In genomic region chrX:54639346-54640102, GRCh38 we compare ENCODE assay signal across 1 cellular context.
A peak's percentile ranks its signal among the peaks of the same experiment; 100 is the strongest.
TF ChIP-seq lines count a peak whose summit lies in the region.

No MANE protein-coding gene starts in this region.

TF ChIP-seq in HEK293, 187 proteins besides CTCF, POLR2A, EP300 and RAD21 (continued from another document and continues in another):
- TF ChIP-seq PRDM10 (tag by site-specific recombination; IDR thresholded peaks at IDR 0.05) (peak; percentile 98), ZNF426 (tag by site-specific recombination; IDR thresholded peaks at IDR 0.05) (no peak), ZNF184 (tag by site-specific recombination; IDR thresholded peaks at IDR 0.05) (no peak), ZNF777 (tag by site-specific recombination; IDR thresholded peaks at IDR 0.05; ENCODE audit: borderline replicate concordance) (no peak), ZNF776 (tag by site-specific recombination; IDR thresholded peaks at IDR 0.05; ENCODE audit: borderline replicate concordance) (no peak), ZNF175 (tag by site-specific recombination; IDR thresholded peaks at IDR 0.05) (no peak), PBX3 (CRISPR knock-in tag; IDR thresholded peaks at IDR 0.05) (no peak), ZNF664 (tag by site-specific recombination; IDR thresholded peaks at IDR 0.05) (no peak), ZBTB10 (tag by site-specific recombination; IDR thresholded peaks at IDR 0.05) (peak; percentile 37; the same call in 1 of the 2 replicates), ZNF707 (tag by site-specific recombination; IDR thresholded peaks at IDR 0.05) (no peak), ZNF132 (tag by site-specific recombination; IDR thresholded peaks at IDR 0.05; ENCODE audit: borderline replicate concordance) (no peak), ZNF830 (tag by site-specific recombination; IDR thresholded peaks at IDR 0.05; ENCODE audit: low read depth) (no peak), ZNF555 (tag by site-specific recombination; conservative IDR thresholded peaks at IDR 0.05) (no peak), ZNF292 (tag by site-specific recombination; IDR thresholded peaks at IDR 0.05; ENCODE audit: borderline replicate concordance, low read depth) (no peak), ZNF513 (tag by site-specific recombination; IDR thresholded peaks at IDR 0.05) (no peak), ZSCAN18 (tag by site-specific recombination; IDR thresholded peaks at IDR 0.05) (no peak), BCL11B (tag by site-specific recombination; IDR thresholded peaks at IDR 0.05; ENCODE audit: low read depth) (no peak), ZNF514 (tag by site-specific recombination; IDR thresholded peaks at IDR 0.05) (no peak), ZNF169 (tag by site-specific recombination; IDR thresholded peaks at IDR 0.05) (no peak), ZNF19 (tag by site-specific recombination; IDR thresholded peaks at IDR 0.05; ENCODE audit: low read depth) (no peak), ZNF114 (tag by site-specific recombination; IDR thresholded peaks at IDR 0.05) (no peak), SCRT2 (tag by site-specific recombination; IDR thresholded peaks at IDR 0.05) (peak; percentile 53), ZNF433 (tag by site-specific recombination; IDR thresholded peaks at IDR 0.05; ENCODE audit: low read depth) (no peak), ZFP41 (tag by site-specific recombination; IDR thresholded peaks at IDR 0.05; ENCODE audit: borderline replicate concordance) (no peak), ZNF354C (tag by site-specific recombination; IDR thresholded peaks at IDR 0.05; ENCODE audit: borderline replicate concordance, low read depth) (no peak), INSM2 (tag by site-specific recombination; IDR thresholded peaks at IDR 0.05) (no peak), ZBTB8A (tag by site-specific recombination; IDR thresholded peaks at IDR 0.05) (peak; percentile 67), ZBTB6 (tag by site-specific recombination; IDR thresholded peaks at IDR 0.05) (no peak), ZNF394 (tag by site-specific recombination; IDR thresholded peaks at IDR 0.05; ENCODE audit: borderline replicate concordance) (no peak; the same call in 1 of the 2 replicates), ZNF202 (tag by site-specific recombination; IDR thresholded peaks at IDR 0.05; ENCODE audit: borderline replicate concordance) (no peak), ZBTB26 (tag by site-specific recombination; optimal IDR thresholded peaks at IDR 0.05) (peak; percentile 23), ZBTB48 (tag by site-specific recombination; IDR thresholded peaks at IDR 0.05) (no peak), ZNF2 (tag by site-specific recombination; IDR thresholded peaks at IDR 0.05) (0 out of 2 replicates have a peak, but pooled peaks have one; percentile 21), ZNF843 (tag by site-specific recombination; IDR thresholded peaks at IDR 0.05) (peak; percentile 54; the same call in 1 of the 2 replicates), ZNF624 (tag by site-specific recombination; IDR thresholded peaks at IDR 0.05) (no peak), OVOL3 (tag by site-specific recombination; IDR thresholded peaks at IDR 0.05) (no peak), ZSCAN23 (tag by site-specific recombination; IDR thresholded peaks at IDR 0.05) (no peak), ZNF140 (tag by site-specific recombination; IDR thresholded peaks at IDR 0.05) (no peak), ZNF391 (tag by site-specific recombination; IDR thresholded peaks at IDR 0.05; ENCODE audit: borderline replicate concordance, low read depth) (no peak), ZNF341 (tag by site-specific recombination; IDR thresholded peaks at IDR 0.05; ENCODE audit: low read depth) (peak; percentile 84), KLF1 (tag by site-specific recombination; IDR thresholded peaks at IDR 0.05) (peak; percentile 79), MYNN (tag by site-specific recombination; IDR thresholded peaks at IDR 0.05; ENCODE audit: borderline replicate concordance) (no peak), ZNF530 (tag by site-specific recombination; IDR thresholded peaks at IDR 0.05; ENCODE audit: low read depth) (no peak), ZNF701 (tag by site-specific recombination; IDR thresholded peaks at IDR 0.05) (no peak), ZNF596 (tag by site-specific recombination; IDR thresholded peaks at IDR 0.05) (no peak), ZXDB (tag by site-specific recombination; IDR thresholded peaks at IDR 0.05) (peak; percentile 94), ZSCAN4 (tag by site-specific recombination; IDR thresholded peaks at IDR 0.05) (no peak), BCL11A (tag by site-specific recombination; IDR thresholded peaks at IDR 0.05; ENCODE audit: low read depth) (no peak), GLIS1 (tag by site-specific recombination; IDR thresholded peaks at IDR 0.05) (peak; percentile 41), ZNF37A (tag by site-specific recombination; IDR thresholded peaks at IDR 0.05) (no peak), WT1 (tag by site-specific recombination; IDR thresholded peaks at IDR 0.05) (no peak), ZNF16 (tag by site-specific recombination; IDR thresholded peaks at IDR 0.05; ENCODE audit: low read depth) (no peak), ZNF174 (tag by site-specific recombination; IDR thresholded peaks at IDR 0.05) (no peak), ZNF580 (tag by site-specific recombination; IDR thresholded peaks at IDR 0.05) (no peak), ZNF529 (tag by site-specific recombination; IDR thresholded peaks at IDR 0.05; ENCODE audit: insufficient replicate concordance) (no peak)
